In the genomic region with DNA sequence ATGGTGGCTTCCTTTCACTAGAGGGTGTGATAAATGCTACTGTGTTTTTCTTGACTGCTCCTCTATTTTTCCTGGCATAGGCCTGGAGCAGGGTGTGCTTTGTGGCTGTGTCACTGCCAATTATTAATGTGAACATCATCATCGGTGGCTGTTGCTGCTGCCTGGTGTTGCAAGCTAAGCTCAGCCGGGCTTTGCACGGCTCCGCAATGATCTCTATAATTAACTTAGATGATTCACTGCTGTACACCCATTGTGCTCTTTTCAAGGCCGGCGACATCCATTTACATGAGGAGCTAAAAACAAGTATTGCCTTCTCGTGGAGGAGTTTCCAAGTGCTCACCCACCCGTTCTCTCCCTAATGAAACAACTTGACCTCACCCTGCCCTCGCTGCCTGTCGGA, we compare ENCODE assay signal across 1 cellular context.
TF ChIP-seq lines count a peak whose summit lies in the region.

No MANE protein-coding gene starts in this region.

TF ChIP-seq in WTC11, 78 proteins besides CTCF, POLR2A, EP300 and RAD21 (continued from another document):
- TF ChIP-seq ZNF281 (CRISPR knock-in tag; IDR thresholded peaks at IDR 0.05), result no peak
- TF ChIP-seq FOXK1 (CRISPR knock-in tag; IDR thresholded peaks at IDR 0.05), result no peak
- TF ChIP-seq USF1 (CRISPR knock-in tag; IDR thresholded peaks at IDR 0.05), result no peak
